ENCODE assay signal across 17 cellular contexts in the genomic region with DNA sequence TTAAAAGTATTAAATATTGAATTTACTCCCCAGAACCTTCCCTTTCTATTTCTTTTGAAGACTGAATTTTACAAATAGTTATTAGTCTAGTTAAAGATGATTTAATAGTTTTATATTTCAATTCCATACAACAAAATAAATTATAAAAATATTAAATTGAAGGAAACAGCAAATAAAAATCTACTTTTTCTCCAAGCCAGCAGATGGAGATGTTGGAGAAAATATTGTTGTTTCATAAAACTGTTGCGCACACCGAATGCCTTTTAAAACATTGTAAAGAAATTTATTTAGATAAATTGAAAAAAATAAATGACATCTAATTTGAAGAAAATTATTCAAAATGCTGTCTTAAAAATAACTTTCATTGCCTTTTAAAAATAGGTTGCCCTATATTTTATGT. TPM values are rescaled to one million over a fixed set of nuclear protein-coding genes. Genes with fewer than 3 reads are reported as not detected.
DNase-seq lines count a peak whose midpoint lies in the region; FAIRE-seq and TF ChIP-seq lines count a peak whose summit lies in the region.
"Had no signal": no experiment of that assay in that cellular context is flagged by ENCODE, and none has a peak within 500 bp of the region (broad histone marks: within the 10 kb centered on the region; RNA-seq: fewer than 3 reads in every experiment).

No MANE protein-coding gene starts in this region.

- H3K4me3 ChIP-seq in LNCaP clone FGC (ENCODE audit: low read depth, low read length) (no peak overlapping the region), endocrine pancreas (ENCODE audit: control insufficient read depth, insufficient read depth, low read length) (peak overlapping the region; percentile 49)
- H3K4me3 ChIP-seq: PC-9, SK-N-MC had no signal

- H3K9me3 Mint-ChIP-seq in osteocyte (ENCODE audit: unreplicated experiment), result no peaks in the 10 kb centered on the region

- H3K27me3 Mint-ChIP-seq in osteocyte (ENCODE audit: unreplicated experiment), result peaks cover 53% of the 10 kb centered on the region

- POLR2A ChIA-PET in GM10248 (lab: Yijun Ruan, JAX), result no interaction called here

- H3K9me3 ChIP-seq in endocrine pancreas (ENCODE audit: control insufficient read depth, low read length), result no peaks in the 10 kb centered on the region

- TF ChIP-seq CTCF in LNCaP clone FGC (IDR thresholded peaks at IDR 0.05; ENCODE audit: control insufficient read depth, extremely low read depth, insufficient read depth) (peak; percentile 34), osteocyte (IDR thresholded peaks at IDR 0.05) (peak; percentile 38), GM10248 (IDR thresholded peaks at IDR 0.05; ENCODE audit: control extremely low read depth, extremely low read depth, low read depth, missing control alignments) (no peak)

- CTCF ChIA-PET in GM10248 (lab: Yijun Ruan, JAX), result no interaction called here

- no peaks in the 10 kb centered on the region for H3K36me3 ChIP-seq in endocrine pancreas (ENCODE audit: control insufficient read depth, insufficient read depth, low read length)

- H3K4me1 Mint-ChIP-seq in osteocyte (ENCODE audit: unreplicated experiment), result peaks cover 18% of the 10 kb centered on the region
- H3K4me1 Mint-ChIP-seq: B cell; CD4-positive, alpha-beta memory T cell had no signal

- no peaks in the 10 kb centered on the region for H3K27me3 ChIP-seq in endocrine pancreas (ENCODE audit: control insufficient read depth, insufficient read depth, low read length)

- peaks cover 15% of the 10 kb centered on the region for H3K4me1 ChIP-seq in endocrine pancreas (ENCODE audit: control insufficient read depth, insufficient read depth, low read length)

- H3K4me3 Mint-ChIP-seq in osteocyte (ENCODE audit: unreplicated experiment), result no peak overlapping the region
- H3K4me3 Mint-ChIP-seq: B cell; CD4-positive, alpha-beta memory T cell had no signal

- DNase-seq in LNCaP clone FGC (ENCODE audit: low read depth) (no peak), osteocyte (ENCODE audit: extremely low spot score, unreplicated experiment) (no peak), GM10248 (ENCODE audit: extremely low spot score) (no peak), RKO (ENCODE audit: low spot score) (no peak), HT-29 (ENCODE audit: low spot score) (no peak)
- DNase-seq: CD4-positive, alpha-beta memory T cell; H7; Karpas-422; NCI-H1930; NCI-H2227 treated with DMSO at 0.1 percent for 48 hours; NCI-H526; PC-9 had no signal

- peaks cover 4% of the 10 kb centered on the region for H3K36me3 Mint-ChIP-seq in osteocyte (ENCODE audit: unreplicated experiment)
- H3K36me3 Mint-ChIP-seq: CD4-positive, alpha-beta memory T cell had no signal

- FAIRE-seq in A204.1 (lab: Jason Lieb, UNC), result peak; percentile 73

- H3K9ac ChIP-seq in endocrine pancreas (ENCODE audit: control insufficient read depth, insufficient read depth, low read length), result no peak overlapping the region

- H3K27ac Mint-ChIP-seq in osteocyte (ENCODE audit: unreplicated experiment), result no peak overlapping the region
- H3K27ac Mint-ChIP-seq: B cell; CD4-positive, alpha-beta memory T cell had no signal

RNA-seq across cellular contexts. Expression of gene GRIA2, which starts 5.5 kb away (rescaled TPM):
- total RNA-seq in osteocyte, result 31.3 and 39.0 TPM in 2 replicates
- not detected in 2 replicates for total RNA-seq in HT-29 (2014; rRNA removed; shearing (Covaris generic))
- total RNA-seq: B cell; CD4-positive, alpha-beta memory T cell; H7; PC-9; Right ventricle myocardium inferior had no signal

Comparison
In these comparisons a context has a peak if more than half of its experiments do, and no peak if none do; other contexts are left out.
1. RNA of gene GRIA2, which starts 5.5 kb away (total RNA-seq): 31.3 to 39.0 TPM in osteocyte; not detected in HT-29; every median in the first group is over 10 times any median in the second.